In genomic region chr5:37792976-37793328, GRCh38 we compare ENCODE assay signal across 15 cellular contexts. TPM values are rescaled to one million over a fixed set of nuclear protein-coding genes. Genes with fewer than 3 reads are reported as not detected.
A peak's percentile ranks its signal among the peaks of the same experiment; 100 is the strongest.
DNase-seq lines count a peak whose midpoint lies in the region; ATAC-seq and TF ChIP-seq lines count a peak whose summit lies in the region.
"Had no signal": no experiment of that assay in that cellular context is flagged by ENCODE, and none has a peak within 500 bp of the region (broad histone marks: within the 10 kb centered on the region; RNA-seq: fewer than 3 reads in every experiment).

No MANE protein-coding gene starts in this region.

- WGBS in transverse colon (ENCODE audit: low coverage in 1 of 2), 2 donors, result 65% methylated on average over 1 of the region's 1 CpG; no CpG with 5 or more reads in 1 of the 2 donors
- 57% methylated on average over 1 of the region's 1 CpG for WGBS in right lobe of liver (ENCODE audit: insufficient coverage, low coverage, low lambda C conversion rate, missing lambda C conversion rate)

- no peak for TF ChIP-seq POLR2A in transverse colon (IDR thresholded peaks at IDR 0.05)
- TF ChIP-seq POLR2A in right lobe of liver (IDR thresholded peaks at IDR 0.05), result no peak

- no peak overlapping the region for H3K9ac ChIP-seq in adipocyte (ENCODE audit: low read length)

- H3K36me3 ChIP-seq in MG63 (no peaks in the 10 kb centered on the region), adipocyte (ENCODE audit: control insufficient read depth, insufficient read depth, low read length, severe bottlenecking) (no peaks in the 10 kb centered on the region), transverse colon (no peaks in the 10 kb centered on the region), right lobe of liver (no peaks in the 10 kb centered on the region)

- H3K9me3 ChIP-seq in MG63, result no peaks in the 10 kb centered on the region
- peaks cover 17% of the 10 kb centered on the region for H3K9me3 ChIP-seq in adipocyte (ENCODE audit: control insufficient read depth, low read length)
- no peaks in the 10 kb centered on the region for H3K9me3 ChIP-seq in transverse colon
- no peaks in the 10 kb centered on the region for H3K9me3 ChIP-seq in right lobe of liver

- DNase-seq in COLO668 (lab: John Stamatoyannopoulos, UW; ENCODE audit: unreplicated experiment), result peak; percentile 56
- DNase-seq in MG63, result peak; percentile 56
- peak; percentile 33 for DNase-seq in adipocyte (ENCODE audit: low read depth)
- peak; percentile 94 for DNase-seq in kidney tubule cell (ENCODE audit: low spot score)
- no peak for DNase-seq in transverse colon
- DNase-seq in right lobe of liver, result no peak
- no peak for DNase-seq in activated naive CD4-positive, alpha-beta T cell treated with anti-CD3 and anti-CD28 coated beads, Interleukin-2, amount 50 U/mL, for 16 hours
- DNase-seq: activated CD4-positive, alpha-beta memory T cell treated with anti-CD3 and anti-CD28 coated beads for 36 hours; activated naive CD4-positive, alpha-beta T cell; GF-D8; Kasumi-1; stimulated activated naive CD8-positive, alpha-beta T cell treated with anti-CD3 and anti-CD28 coated beads, Interleukin-15, Interleukin-2, amounts not matched to agents 100 U/mL and 50 U/mL, for 24 hours had no signal

- TF ChIP-seq CTCF in transverse colon (IDR thresholded peaks at IDR 0.05) (no peak), right lobe of liver (IDR thresholded peaks at IDR 0.05) (no peak)

- H3K4me1 ChIP-seq in adipocyte (ENCODE audit: control insufficient read depth, insufficient read depth, low read length), result peaks cover 3% of the 10 kb centered on the region
- H3K4me1 ChIP-seq in transverse colon, result no peaks in the 10 kb centered on the region
- H3K4me1 ChIP-seq in right lobe of liver, result no peaks in the 10 kb centered on the region

- intact Hi-C loops in transverse colon (cut with DNase I; ENCODE audit: low total_unique reads) (no loop called here), right lobe of liver (cut with DNase I) (no loop called here)

- ATAC-seq in right lobe of liver (no peak), GM19035 (IDR thresholded peaks at IDR 0.05; ENCODE audit: unreplicated experiment) (no peak)
- ATAC-seq: stimulated activated naive CD8-positive, alpha-beta T cell treated with anti-CD3 and anti-CD28 coated beads, Interleukin-15, Interleukin-2, amounts not matched to agents 100 U/mL and 50 U/mL, for 24 hours had no signal

- H3K27me3 ChIP-seq in MG63 (no peaks in the 10 kb centered on the region), adipocyte (replicated peaks; ENCODE audit: control insufficient read depth, insufficient read depth, low read length) (no peaks in the 10 kb centered on the region), transverse colon (no peaks in the 10 kb centered on the region), right lobe of liver (no peaks in the 10 kb centered on the region)

- H3K4me3 ChIP-seq in MG63 (no peak overlapping the region), adipocyte (ENCODE audit: low read length) (no peak overlapping the region), transverse colon (no peak overlapping the region), right lobe of liver (no peak overlapping the region)

- no peak overlapping the region for H3K27ac ChIP-seq in transverse colon
- no peak overlapping the region for H3K27ac ChIP-seq in right lobe of liver
- H3K27ac ChIP-seq: C4-2B had no signal

- in situ Hi-C loops in transverse colon (cut with MboI; ENCODE audit: low pct_ligation_motif_present in 1 of 4, low pct_unique_long_range_greater_than_20kb in 1 of 4, low sequenced_read_pairs in 3 of 4), result no loop called here

- TF ChIP-seq EP300 in transverse colon (IDR thresholded peaks at IDR 0.05; ENCODE audit: low read depth), result no peak

RNA-seq across cellular contexts. Expression of gene GDNF, which starts 46.9 kb away (rescaled TPM):
- total RNA-seq in MG63 (2014; rRNA removed; shearing (Covaris generic); ENCODE audit: low replicate concordance), result not detected in 2 replicates
- total RNA-seq in transverse colon, result 1 to 10 TPM in 3 of 4 donors, under 1 TPM in 1; 0.80 to 2.4 (median 1.8) TPM
- under 1 TPM; 0.15 to 0.47 (median 0.26) TPM for total RNA-seq in right lobe of liver
- total RNA-seq: activated CD4-positive, alpha-beta memory T cell treated with anti-CD3 and anti-CD28 coated beads for 36 hours; T-helper 2 cell treated with Interferon-gamma antibody and Interleukin-4, amounts not matched to agents 100 ng/mL and 5 ng/mL, for 36 hours had no signal

Comparison
In these comparisons a context has a peak if more than half of its experiments do, and no peak if none do; other contexts are left out.
1. DNase-seq: peak in COLO668 (single experiment), MG63 (single experiment), adipocyte (single experiment) and kidney tubule cell (single experiment); none in transverse colon (single experiment), right lobe of liver (0 of 3) and activated naive CD4-positive, alpha-beta T cell treated with anti-CD3 and anti-CD28 coated beads, Interleukin-2, amount 50 U/mL, for 16 hours (single experiment).